ENCODE assay signal across 29 cellular contexts in the genomic region with DNA sequence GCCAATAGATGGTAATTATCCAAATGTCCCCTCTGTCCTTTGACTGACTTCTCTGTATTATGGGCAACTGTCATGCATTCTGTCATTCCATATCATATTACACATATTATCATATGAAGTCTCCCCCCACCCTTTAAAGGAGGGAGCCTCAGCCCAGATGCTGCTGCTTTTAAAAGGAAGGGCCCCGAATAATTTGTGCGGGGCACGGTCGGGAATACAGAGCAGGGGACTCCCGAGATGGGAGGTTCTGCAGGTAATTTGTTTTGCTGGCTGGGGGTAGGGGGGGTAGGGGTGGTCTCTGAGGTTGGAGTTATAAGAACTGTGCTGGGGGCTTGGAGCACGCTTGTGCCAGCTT. TPM values are rescaled to one million over a fixed set of nuclear protein-coding genes. Genes with fewer than 3 reads are reported as not detected.
DNase-seq lines count a peak whose midpoint lies in the region; ATAC-seq and TF ChIP-seq lines count a peak whose summit lies in the region.
"Had no signal": no experiment of that assay in that cellular context is flagged by ENCODE, and none has a peak within 500 bp of the region (broad histone marks: within the 10 kb centered on the region; RNA-seq: fewer than 3 reads in every experiment).

No MANE protein-coding gene starts in this region.

- H2BK12ac ChIP-seq in H9 (ENCODE audit: insufficient read length, low read depth, low read length) = no peak overlapping the region

- no peak overlapping the region for H3K9ac ChIP-seq in iPS-15b (ENCODE audit: low read depth, low read length)
- no peak overlapping the region for H3K9ac ChIP-seq in neural progenitor cell
- no peak overlapping the region for H3K9ac ChIP-seq in H9 (ENCODE audit: extremely low read depth, insufficient read length, low read length)
- H3K9ac ChIP-seq: KMS-11, parathyroid adenoma had no signal

- H2BK15ac ChIP-seq in H9 (ENCODE audit: low read depth, low read length) = no peak overlapping the region

- no peaks in the 10 kb centered on the region for H3K36me3 ChIP-seq in CD8-positive, alpha-beta memory T cell (ENCODE audit: insufficient read depth, low read length)
- no peaks in the 10 kb centered on the region for H3K36me3 ChIP-seq in iPS-15b (ENCODE audit: control insufficient read depth, insufficient read depth, low read length)
- no peaks in the 10 kb centered on the region for H3K36me3 ChIP-seq in neural progenitor cell
- H3K36me3 ChIP-seq in left lung = no peaks in the 10 kb centered on the region
- H3K36me3 ChIP-seq: HAP-1 had no signal

- no peak overlapping the region for H2BK120ac ChIP-seq in H9 (ENCODE audit: low read depth, low read length, poor library complexity, severe bottlenecking)

- no peak overlapping the region for H3K56ac ChIP-seq in H9 (ENCODE audit: insufficient read length, low read depth, low read length)

- no peak overlapping the region for H2AFZ ChIP-seq in neural progenitor cell (replicated peaks)
- no peak overlapping the region for H2AFZ ChIP-seq in H9 (ENCODE audit: low read length)
- H2AFZ ChIP-seq: parathyroid adenoma, PC-9 had no signal

- H3K4me2 ChIP-seq in neural progenitor cell = peak overlapping the region; percentile 92
- H3K4me2 ChIP-seq in H9 (ENCODE audit: insufficient read depth, insufficient read length, low read length) = no peak overlapping the region
- H3K4me2 ChIP-seq: KMS-11, PC-9 had no signal

- no peak overlapping the region for H2BK5ac ChIP-seq in H9 (ENCODE audit: insufficient read length, low read length)

- H2BK20ac ChIP-seq in H9 (ENCODE audit: low read depth, low read length, poor library complexity, severe bottlenecking) = no peak overlapping the region

- intact Hi-C loops in left lung (cut with DNase I) = no loop called here

- H3K27me3 ChIP-seq in CD8-positive, alpha-beta memory T cell (ENCODE audit: insufficient read depth, low read length, poor library complexity, severe bottlenecking) = peaks cover 68% of the 10 kb centered on the region
- peaks cover 93% of the 10 kb centered on the region for H3K27me3 ChIP-seq in iPS-15b (ENCODE audit: control insufficient read depth, insufficient read depth, low read length)
- peaks cover 92% of the 10 kb centered on the region for H3K27me3 ChIP-seq in neural progenitor cell
- H3K27me3 ChIP-seq in left lung = peaks cover 91 to 98% of the 10 kb centered on the region in 2 donors
- H3K27me3 ChIP-seq in H9 (ENCODE audit: insufficient read depth, low read length) = peaks cover 90% of the 10 kb centered on the region

- H3K36me3 Mint-ChIP-seq in CD8-positive, alpha-beta memory T cell = no peaks in the 10 kb centered on the region
- H3K36me3 Mint-ChIP-seq in neural progenitor cell (no peaks in the 10 kb centered on the region), H9 (ENCODE audit: insufficient read depth in 1 of 3, low read depth in 3 of 3) (no peaks in the 10 kb centered on the region)
- H3K36me3 Mint-ChIP-seq: activated CD4-positive, alpha-beta memory T cell treated with anti-CD3 and anti-CD28 coated beads for 36 hours; CD4-positive, alpha-beta memory T cell had no signal

- no peak overlapping the region for H3T11ph ChIP-seq in H9 (ENCODE audit: low read length)

- H3K4me3 ChIP-seq in CD8-positive, alpha-beta memory T cell (ENCODE audit: low read length) = no peak overlapping the region
- H3K4me3 ChIP-seq in iPS-15b (ENCODE audit: low read depth, low read length) (peak overlapping the region; percentile 0), neural progenitor cell (peak overlapping the region; percentile 83), left lung (no peak overlapping the region)
- H3K4me3 ChIP-seq: HAP-1, PC-9, testis had no signal

- H4K20me1 ChIP-seq in neural progenitor cell (ENCODE audit: low read depth) (peaks cover 52% of the 10 kb centered on the region), H9 (ENCODE audit: control insufficient read depth, insufficient read depth, insufficient read length) (no peaks in the 10 kb centered on the region)

- H3K4me3 Mint-ChIP-seq in CD8-positive, alpha-beta memory T cell = peak overlapping the region in 4 of 7 donors; percentile 12 to 82 (median 34)
- H3K4me3 Mint-ChIP-seq in neural progenitor cell = peak overlapping the region; percentile 83
- H3K4me3 Mint-ChIP-seq in H9 = peak overlapping the region in 1 of 2 experiments; percentile 25; a peak in 1 of 5 replicates

- H3K4me1 Mint-ChIP-seq in CD8-positive, alpha-beta memory T cell = peaks cover 20 to 30% (median 29%) of the 10 kb centered on the region in 3 donors
- H3K4me1 Mint-ChIP-seq in neural progenitor cell (peaks cover 39% of the 10 kb centered on the region), H9 (peaks cover 32 to 62% of the 10 kb centered on the region in 2 experiments)

- H3K18ac ChIP-seq in H9 (ENCODE audit: insufficient read length, low read depth, low read length) = no peak overlapping the region

- H2AK5ac ChIP-seq in H9 (ENCODE audit: insufficient read length, low read length) = no peak overlapping the region

- no peaks in the 10 kb centered on the region for H3K79me1 ChIP-seq in H9 (ENCODE audit: insufficient read depth, low read depth, low read length, poor library complexity, severe bottlenecking)

- no peaks in the 10 kb centered on the region for H3K9me3 ChIP-seq in CD8-positive, alpha-beta memory T cell (ENCODE audit: low read length)
- no peaks in the 10 kb centered on the region for H3K9me3 ChIP-seq in iPS-15b (ENCODE audit: control insufficient read depth, insufficient read depth, low read length)
- no peaks in the 10 kb centered on the region for H3K9me3 ChIP-seq in neural progenitor cell (ENCODE audit: low read depth)
- H3K9me3 ChIP-seq in left lung = no peaks in the 10 kb centered on the region
- H3K9me3 ChIP-seq in H9 (ENCODE audit: control insufficient read depth, low read depth, low read length) = no peaks in the 10 kb centered on the region
- H3K9me3 ChIP-seq: HAP-1, testis had no signal

- ATAC-seq in left lung (no peak), GM19328 (IDR thresholded peaks at IDR 0.05; ENCODE audit: unreplicated experiment) (no peak)
- ATAC-seq: GM12878; stimulated activated naive CD8-positive, alpha-beta T cell treated with anti-CD3 and anti-CD28 coated beads, Interleukin-15, Interleukin-2, amounts not matched to agents 100 U/mL and 50 U/mL, for 24 hours had no signal

- H3K27ac Mint-ChIP-seq in CD8-positive, alpha-beta memory T cell = peak overlapping the region in 1 of 8 donors; percentile 9
- H3K27ac Mint-ChIP-seq in neural progenitor cell = no peak overlapping the region
- no peak overlapping the region for H3K27ac Mint-ChIP-seq in H9
- H3K27ac Mint-ChIP-seq: activated CD4-positive, alpha-beta memory T cell treated with anti-CD3 and anti-CD28 coated beads for 36 hours had no signal

- WGBS in H9 (ENCODE audit: extremely low coverage, insufficient read length, low lambda C conversion rate) = no CpG with 5 or more reads among the region's 6 CpGs

- H3K4ac ChIP-seq in H9 (ENCODE audit: low read depth, low read length) = no peak overlapping the region

- no peak overlapping the region for H4K5ac ChIP-seq in H9 (ENCODE audit: insufficient read length, low read depth, low read length)

- CTCF ChIA-PET in CD8-positive, alpha-beta memory T cell (lab: Charles Lee) = no interaction called here

- no peak overlapping the region for H3K14ac ChIP-seq in H9 (ENCODE audit: insufficient read depth, low read length)

- H3K79me2 ChIP-seq in neural progenitor cell (ENCODE audit: low read depth) = peaks cover 50% of the 10 kb centered on the region
- no peaks in the 10 kb centered on the region for H3K79me2 ChIP-seq in H9 (ENCODE audit: insufficient read depth, low read length)
- H3K79me2 ChIP-seq: parathyroid adenoma had no signal

- H4K8ac ChIP-seq in H9 (replicated peaks; ENCODE audit: insufficient read length, low read depth, low read length) = no peak overlapping the region

- no peak for DNase-seq in CD8-positive, alpha-beta memory T cell
- DNase-seq in NCI-H524 (lab: John Stamatoyannopoulos, UW) = peak; percentile 95 to 98
- DNase-seq in neural progenitor cell (ENCODE audit: low spot score) = no peak
- no peak for DNase-seq in left lung
- DNase-seq in H9 = no peak
- DNase-seq: activated CD4-positive, alpha-beta memory T cell treated with anti-CD3 and anti-CD28 coated beads for 36 hours; activated CD4-positive, CD25-positive, alpha-beta regulatory T cell treated with anti-CD3 and anti-CD28 coated beads, Interleukin-2, amount 50 U/mL, for 72 hours; activated CD8-positive, alpha-beta memory T cell treated with anti-CD3 and anti-CD28 coated beads, Interleukin-2, amount 50 U/mL, for 4 hours; activated naive CD4-positive, alpha-beta T cell treated with Interleukin-2 at 50 U/mL for 16 hours; AML-193; CD4-positive, alpha-beta memory T cell; EL; MM.1S; NCI-H1105 treated with DMSO at 0.1 percent for 48 hours; NCI-H2107; PC-9; small intestine; stimulated activated naive CD8-positive, alpha-beta T cell treated with anti-CD3 and anti-CD28 coated beads, Interleukin-15, Interleukin-2, amounts not matched to agents 100 U/mL and 50 U/mL, for 24 hours; T-helper 2 cell; testis had no signal

- H3K27me3 Mint-ChIP-seq in CD8-positive, alpha-beta memory T cell = peaks cover 70 to 92% of the 10 kb centered on the region in 2 donors
- H3K27me3 Mint-ChIP-seq in neural progenitor cell (ENCODE audit: insufficient read depth, low read depth) (peaks cover 87% of the 10 kb centered on the region), H9 (ENCODE audit: low read depth) (peaks cover 93% of the 10 kb centered on the region)

- H3K4me1 ChIP-seq in CD8-positive, alpha-beta memory T cell (ENCODE audit: insufficient read depth, low read length) = peaks cover 16% of the 10 kb centered on the region
- H3K4me1 ChIP-seq in iPS-15b (ENCODE audit: control insufficient read depth, insufficient read depth, low read length) = peaks cover 16% of the 10 kb centered on the region
- H3K4me1 ChIP-seq in neural progenitor cell = peaks cover 86% of the 10 kb centered on the region
- peaks cover 0 to 38% of the 10 kb centered on the region in 2 donors for H3K4me1 ChIP-seq in left lung
- peaks cover 5% of the 10 kb centered on the region for H3K4me1 ChIP-seq in H9 (ENCODE audit: insufficient read depth, low read length)
- H3K4me1 ChIP-seq: parathyroid adenoma had no signal

- no peak overlapping the region for H3K27ac ChIP-seq in CD8-positive, alpha-beta memory T cell (ENCODE audit: low read depth, low read length)
- H3K27ac ChIP-seq in neural progenitor cell (peak overlapping the region; percentile 15), left lung (no peak overlapping the region), H9 (ENCODE audit: insufficient read length, low read depth, low read length) (no peak overlapping the region)
- H3K27ac ChIP-seq: KMS-11, parathyroid adenoma, PC-9, testis had no signal

- POLR2A ChIA-PET in CD8-positive, alpha-beta memory T cell (lab: Charles Lee) = no interaction called here

- peaks cover 0 to 2% (median 0%) of the 10 kb centered on the region in 5 donors for H3K9me3 Mint-ChIP-seq in CD8-positive, alpha-beta memory T cell
- H3K9me3 Mint-ChIP-seq in neural progenitor cell = peaks cover 6% of the 10 kb centered on the region
- H3K9me3 Mint-ChIP-seq in H9 = peaks cover 0 to 13% of the 10 kb centered on the region in 2 experiments; a peak in 3 of 5 replicates
- H3K9me3 Mint-ChIP-seq: activated CD4-positive, alpha-beta memory T cell treated with anti-CD3 and anti-CD28 coated beads for 36 hours; central memory CD8-positive, alpha-beta T cell had no signal

- H4K91ac ChIP-seq in H9 (ENCODE audit: insufficient read length, low read depth, low read length) = no peak overlapping the region

- no peaks in the 10 kb centered on the region for H3K23me2 ChIP-seq in H9 (ENCODE audit: insufficient read length, low read depth, low read length, poor library complexity, severe bottlenecking)

- no peak overlapping the region for H3K23ac ChIP-seq in H9 (ENCODE audit: insufficient read length, low read depth, low read length)

- H3F3A ChIP-seq in neural progenitor cell (ENCODE audit: low read depth) = peaks cover 88% of the 10 kb centered on the region

- no peak for TF ChIP-seq CTCF in neural progenitor cell (IDR thresholded peaks at IDR 0.05)
- no peak for TF ChIP-seq CTCF in left lung (IDR thresholded peaks at IDR 0.05)
- no peak for TF ChIP-seq CTCF in H9 (conservative IDR thresholded peaks at IDR 0.05)

RNA-seq across cellular contexts. Expression of gene LHX2, which starts 10.1 kb away (rescaled TPM):
- total RNA-seq in CD8-positive, alpha-beta memory T cell = not detected
- polyA plus RNA-seq in CD8-positive, alpha-beta memory T cell = not detected
- 36.3 and 59.5 TPM in 2 replicates for total RNA-seq in neural progenitor cell (ENCODE audit: low replicate concordance)
- not detected for total RNA-seq in left lung
- not detected in 2 replicates for total RNA-seq in H9 (2021)
- total RNA-seq: activated CD4-positive, alpha-beta memory T cell treated with anti-CD3 and anti-CD28 coated beads for 36 hours; CD4-positive, alpha-beta memory T cell; urinary bladder had no signal
- polyA plus RNA-seq: CD4-positive, alpha-beta memory T cell; esophagus; small intestine; urinary bladder had no signal

Comparison
In these comparisons a context has a peak if more than half of its experiments do, and no peak if none do; other contexts are left out.
1. DNase-seq: peak in NCI-H524 (2 of 2); none in CD8-positive, alpha-beta memory T cell (0 of 5), neural progenitor cell (single experiment), left lung (0 of 2) and H9 (single experiment).
2. H3K4me3 ChIP-seq: peak in iPS-15b (single experiment) and neural progenitor cell (single experiment); none in CD8-positive, alpha-beta memory T cell (single experiment) and left lung (0 of 2).
3. RNA of gene LHX2, which starts 10.1 kb away (total RNA-seq): 36.3 to 59.5 TPM in neural progenitor cell; not detected in left lung, not detected in CD8-positive, alpha-beta memory T cell and not detected in H9; every median in the first group is over 10 times any median in the second.